Comparison of ENCODE assay signal across 1 cellular context in the genomic region with DNA sequence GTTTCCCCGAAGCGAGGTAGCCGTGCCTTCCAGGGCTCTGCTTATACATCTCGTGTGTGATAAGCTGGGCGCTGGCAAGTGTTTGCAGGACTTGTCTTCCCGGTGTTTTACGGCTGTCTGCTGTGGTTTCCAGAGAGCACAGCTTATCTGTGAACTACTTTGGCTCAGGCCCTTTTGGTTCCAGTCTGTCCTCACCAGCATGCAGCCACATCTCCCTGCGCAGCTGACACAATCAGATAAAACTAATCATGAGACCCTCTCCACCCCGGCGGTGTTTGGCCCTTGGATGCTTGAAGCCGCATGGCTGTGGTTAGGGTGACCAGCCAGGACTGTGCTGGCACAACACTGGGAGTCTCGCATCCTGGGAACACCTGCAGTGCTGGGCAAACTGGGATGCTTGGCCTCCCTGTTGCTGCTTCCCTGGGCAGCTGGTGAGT.
TF ChIP-seq lines count a peak whose summit lies in the region.

No MANE protein-coding gene starts in this region.

TF ChIP-seq in IMR-90, 13 proteins besides CTCF, POLR2A, EP300 and RAD21:
- TF ChIP-seq NFE2L2 (IDR thresholded peaks at IDR 0.05; ENCODE audit: low read depth, low read length), result no peak
- TF ChIP-seq MAFK (IDR thresholded peaks at IDR 0.05; ENCODE audit: low read depth, low read length), result no peak
- TF ChIP-seq, protein P1, sequence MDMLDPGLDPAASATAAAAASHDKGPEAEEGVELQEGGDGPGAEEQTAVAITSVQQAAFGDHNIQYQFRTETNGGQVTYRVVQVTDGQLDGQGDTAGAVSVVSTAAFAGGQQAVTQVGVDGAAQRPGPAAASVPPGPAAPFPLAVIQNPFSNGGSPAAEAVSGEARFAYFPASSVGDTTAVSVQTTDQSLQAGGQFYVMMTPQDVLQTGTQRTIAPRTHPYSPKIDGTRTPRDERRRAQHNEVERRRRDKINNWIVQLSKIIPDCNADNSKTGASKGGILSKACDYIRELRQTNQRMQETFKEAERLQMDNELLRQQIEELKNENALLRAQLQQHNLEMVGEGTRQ (IDR thresholded peaks at IDR 0.05; ENCODE audit: low read depth, low read length), result no peak
